8 cellular contexts compared by ENCODE assay signal in genomic region chr21:46635324-46636180, GRCh38. TPM values are rescaled to one million over a fixed set of nuclear protein-coding genes. Genes with fewer than 3 reads are reported as not detected.
DNase-seq lines count a peak whose midpoint lies in the region; ATAC-seq, FAIRE-seq and TF ChIP-seq lines count a peak whose summit lies in the region.

Gene PRMT2, plus strand, starts transcription at chr21:46635674. Its CDS starts 1,278 bp downstream, at chr21:46636952.

- POLR2A ChIA-PET in activated CD4-positive, alpha-beta T cell treated with anti-CD3 and anti-CD28 coated beads for 36 hours (lab: Charles Lee) = no interaction called here

- CTCF ChIA-PET in activated CD4-positive, alpha-beta T cell treated with anti-CD3 and anti-CD28 coated beads for 36 hours (lab: Charles Lee) = interaction anchor here (0.6 to 1.1 kb wide), 3 partner anchors 12 to 385 kb away, joined by 3 read pairs; no protein-coding TSS in a partner anchor

- DNase-seq in BE2C (peak; percentile 98), GM19239 (ENCODE audit: insufficient read length, low spot score) (peak; percentile 99), NCI-H524 (lab: John Stamatoyannopoulos, UW) (peak; percentile 96 to 98), chondrocyte (ENCODE audit: low spot score) (peak; percentile 98), kidney epithelial cell (ENCODE audit: low read depth) (peak; percentile 83)
- peak; percentile 99 for DNase-seq in activated CD4-positive, alpha-beta T cell treated with anti-CD3 and anti-CD28 coated beads for 36 hours
- peak; percentile 97 for DNase-seq in stimulated activated CD4-positive, alpha-beta T cell treated with anti-CD3 and anti-CD28 coated beads, Interleukin-15, amount 100 ng/mL, for 24 hours

- H3K4me3 ChIP-seq in BE2C (ENCODE audit: low read depth, low read length) = peak within 1 kb of the TSS; percentile 95
- peak within 1 kb of the TSS; percentile 97 for H3K4me3 ChIP-seq in kidney epithelial cell (ENCODE audit: low read depth, low read length)

- TF ChIP-seq CTCF in BE2C (IDR thresholded peaks at IDR 0.05; ENCODE audit: low read depth, low read length) (no peak), chondrocyte (IDR thresholded peaks at IDR 0.05) (peak; percentile 50), kidney epithelial cell (IDR thresholded peaks at IDR 0.05; ENCODE audit: insufficient read depth, low read length, poor library complexity, severe bottlenecking) (no peak)

- no peaks in the 10 kb centered on the region for H3K4me1 ChIP-seq in BE2C

- H3K27ac Mint-ChIP-seq in activated CD4-positive, alpha-beta T cell treated with anti-CD3 and anti-CD28 coated beads for 36 hours = peak within 1 kb of the TSS; percentile 90
- H3K27ac Mint-ChIP-seq in chondrocyte (ENCODE audit: unreplicated experiment) = peak within 1 kb of the TSS; percentile 97

- H3K9me3 ChIP-seq in BE2C = no peaks in the 10 kb centered on the region

- H3K27me3 Mint-ChIP-seq in activated CD4-positive, alpha-beta T cell treated with anti-CD3 and anti-CD28 coated beads for 36 hours = no peaks in the 10 kb centered on the region
- no peaks in the 10 kb centered on the region for H3K27me3 Mint-ChIP-seq in chondrocyte (ENCODE audit: low read depth)

- H3K36me3 ChIP-seq in BE2C (0 out of 2 replicates have a peak, but pooled peaks cover 3% of the 10 kb centered on the region), kidney epithelial cell (ENCODE audit: control insufficient read depth, insufficient read depth, low read length) (no peaks in the 10 kb centered on the region)

- peaks cover 68% of the 10 kb centered on the region for H3K4me1 Mint-ChIP-seq in activated CD4-positive, alpha-beta T cell treated with anti-CD3 and anti-CD28 coated beads for 36 hours
- H3K4me1 Mint-ChIP-seq in chondrocyte (ENCODE audit: low read depth) = peaks cover 52% of the 10 kb centered on the region

- peak; percentile 89 for FAIRE-seq in GM19239 (lab: Jason Lieb, UNC)

- H3K27me3 ChIP-seq in BE2C (no peaks in the 10 kb centered on the region), kidney epithelial cell (ENCODE audit: control insufficient read depth, insufficient read depth, low read length) (no peaks in the 10 kb centered on the region)

- no peaks in the 10 kb centered on the region for H3K9me3 Mint-ChIP-seq in activated CD4-positive, alpha-beta T cell treated with anti-CD3 and anti-CD28 coated beads for 36 hours (ENCODE audit: low read depth)
- no peaks in the 10 kb centered on the region for H3K9me3 Mint-ChIP-seq in chondrocyte (ENCODE audit: low read depth)

- ATAC-seq in HG03457 (IDR thresholded peaks at IDR 0.05; ENCODE audit: unreplicated experiment) = peak; percentile 76
- peak; percentile 82 for ATAC-seq in activated CD4-positive, alpha-beta T cell treated with anti-CD3 and anti-CD28 coated beads for 36 hours

- peak within 1 kb of the TSS; percentile 95 for H3K4me3 Mint-ChIP-seq in activated CD4-positive, alpha-beta T cell treated with anti-CD3 and anti-CD28 coated beads for 36 hours
- H3K4me3 Mint-ChIP-seq in chondrocyte (ENCODE audit: unreplicated experiment) = peak within 1 kb of the TSS; percentile 91

- peaks cover 23% of the 10 kb centered on the region for H3K36me3 Mint-ChIP-seq in activated CD4-positive, alpha-beta T cell treated with anti-CD3 and anti-CD28 coated beads for 36 hours (ENCODE audit: low read depth)
- peaks cover 4% of the 10 kb centered on the region for H3K36me3 Mint-ChIP-seq in chondrocyte (ENCODE audit: low read depth)

- intact Hi-C loops in activated CD4-positive, alpha-beta T cell treated with anti-CD3 and anti-CD28 coated beads for 36 hours (cut with DNase I, micrococcal nuclease) = loop anchor here in 1 of 2 experiments (1.0 kb wide), 6 partner anchors 13 to 407 kb away; partner anchors contain the start of genes DIP2A, LSS, PCNT and YBEY

RNA-seq across cellular contexts. Expression of gene PRMT2, which starts in this region (rescaled TPM):
- 84.8 TPM for polyA plus RNA-seq in BE2C (2012; ENCODE audit: insufficient read depth, insufficient read length, low read depth)
- 10 to 100 TPM; 60.9 to 74.1 TPM for total RNA-seq in activated CD4-positive, alpha-beta T cell treated with anti-CD3 and anti-CD28 coated beads for 36 hours
- total RNA-seq in chondrocyte (122 to 129 TPM (median 128 TPM) in 3 replicates), kidney epithelial cell (57.5 and 66.7 TPM in 2 replicates)

Comparison
In these comparisons a context has a peak if more than half of its experiments do, and no peak if none do; other contexts are left out.
1. Peak in every context shown above with its lines: DNase-seq, ATAC-seq and H3K4me3 ChIP-seq.